1 cellular context compared by ENCODE assay signal in genomic region chr10:122990278-122990677, GRCh38.
A peak's percentile ranks its signal among the peaks of the same experiment; 100 is the strongest.
TF ChIP-seq lines count a peak whose summit lies in the region.

No MANE protein-coding gene starts in this region.

TF ChIP-seq in HEK293T, 16 proteins besides CTCF, POLR2A, EP300 and RAD21:
- TF ChIP-seq, protein P1, sequence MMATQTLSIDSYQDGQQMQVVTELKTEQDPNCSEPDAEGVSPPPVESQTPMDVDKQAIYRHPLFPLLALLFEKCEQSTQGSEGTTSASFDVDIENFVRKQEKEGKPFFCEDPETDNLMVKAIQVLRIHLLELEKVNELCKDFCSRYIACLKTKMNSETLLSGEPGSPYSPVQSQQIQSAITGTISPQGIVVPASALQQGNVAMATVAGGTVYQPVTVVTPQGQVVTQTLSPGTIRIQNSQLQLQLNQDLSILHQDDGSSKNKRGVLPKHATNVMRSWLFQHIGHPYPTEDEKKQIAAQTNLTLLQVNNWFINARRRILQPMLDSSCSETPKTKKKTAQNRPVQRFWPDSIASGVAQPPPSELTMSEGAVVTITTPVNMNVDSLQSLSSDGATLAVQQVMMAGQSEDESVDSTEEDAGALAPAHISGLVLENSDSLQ (IDR thresholded peaks at IDR 0.05), result peak; percentile 39; the same call in 1 of the 2 replicates
- no peak for TF ChIP-seq ARNT (IDR thresholded peaks at IDR 0.05)
